Comparison of ENCODE assay signal across 1 cellular context in the genomic region with DNA sequence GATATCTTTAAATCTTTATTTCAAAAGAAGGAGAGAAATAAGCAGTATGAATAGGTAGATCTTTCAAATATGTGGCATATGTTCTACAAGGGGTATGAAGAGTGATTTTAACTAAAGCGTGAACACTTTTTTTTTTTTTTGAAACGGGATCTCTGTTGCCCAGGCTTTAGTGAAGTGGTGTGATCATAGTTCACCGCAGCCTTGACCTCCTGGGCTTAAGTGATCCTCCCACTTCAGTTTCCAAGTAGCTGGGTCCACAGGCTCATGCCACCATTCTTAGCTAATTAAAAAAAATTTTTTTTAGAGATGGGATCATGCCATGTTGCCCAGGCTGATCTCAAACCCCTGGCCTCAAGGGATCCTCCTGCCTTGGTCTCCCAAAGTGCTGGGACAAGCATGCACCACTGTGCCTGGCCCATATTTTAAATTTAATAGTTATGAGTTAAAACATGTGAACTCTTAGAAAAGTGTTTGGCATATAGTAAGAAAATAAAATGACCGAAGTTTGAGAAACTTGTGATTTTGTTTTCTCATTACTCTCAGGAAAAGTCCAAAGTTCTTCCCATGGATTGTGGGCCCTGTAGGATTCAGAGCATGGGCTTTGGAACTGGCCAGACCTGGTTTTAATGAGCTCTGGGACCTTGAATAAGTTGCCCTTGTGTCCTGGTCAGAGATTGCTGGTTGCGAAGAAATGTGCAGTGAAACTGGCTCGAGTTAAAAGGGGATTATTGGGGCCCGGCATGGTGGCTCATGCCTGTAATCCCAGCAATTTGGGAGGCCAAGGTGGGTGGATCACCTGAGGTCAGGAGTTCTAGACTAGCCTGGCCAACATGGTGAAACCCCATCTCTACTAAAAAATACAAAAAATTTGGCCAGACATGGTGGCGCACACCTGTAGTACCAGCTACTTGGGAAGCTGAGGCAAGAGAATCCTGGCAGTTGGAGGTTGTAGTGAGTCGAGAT.
TF ChIP-seq lines count a peak whose summit lies in the region.

No MANE protein-coding gene starts in this region.

TF ChIP-seq in GM23338, 12 proteins besides CTCF, POLR2A, EP300 and RAD21 (continued from another document):
- TF ChIP-seq, protein P1, sequence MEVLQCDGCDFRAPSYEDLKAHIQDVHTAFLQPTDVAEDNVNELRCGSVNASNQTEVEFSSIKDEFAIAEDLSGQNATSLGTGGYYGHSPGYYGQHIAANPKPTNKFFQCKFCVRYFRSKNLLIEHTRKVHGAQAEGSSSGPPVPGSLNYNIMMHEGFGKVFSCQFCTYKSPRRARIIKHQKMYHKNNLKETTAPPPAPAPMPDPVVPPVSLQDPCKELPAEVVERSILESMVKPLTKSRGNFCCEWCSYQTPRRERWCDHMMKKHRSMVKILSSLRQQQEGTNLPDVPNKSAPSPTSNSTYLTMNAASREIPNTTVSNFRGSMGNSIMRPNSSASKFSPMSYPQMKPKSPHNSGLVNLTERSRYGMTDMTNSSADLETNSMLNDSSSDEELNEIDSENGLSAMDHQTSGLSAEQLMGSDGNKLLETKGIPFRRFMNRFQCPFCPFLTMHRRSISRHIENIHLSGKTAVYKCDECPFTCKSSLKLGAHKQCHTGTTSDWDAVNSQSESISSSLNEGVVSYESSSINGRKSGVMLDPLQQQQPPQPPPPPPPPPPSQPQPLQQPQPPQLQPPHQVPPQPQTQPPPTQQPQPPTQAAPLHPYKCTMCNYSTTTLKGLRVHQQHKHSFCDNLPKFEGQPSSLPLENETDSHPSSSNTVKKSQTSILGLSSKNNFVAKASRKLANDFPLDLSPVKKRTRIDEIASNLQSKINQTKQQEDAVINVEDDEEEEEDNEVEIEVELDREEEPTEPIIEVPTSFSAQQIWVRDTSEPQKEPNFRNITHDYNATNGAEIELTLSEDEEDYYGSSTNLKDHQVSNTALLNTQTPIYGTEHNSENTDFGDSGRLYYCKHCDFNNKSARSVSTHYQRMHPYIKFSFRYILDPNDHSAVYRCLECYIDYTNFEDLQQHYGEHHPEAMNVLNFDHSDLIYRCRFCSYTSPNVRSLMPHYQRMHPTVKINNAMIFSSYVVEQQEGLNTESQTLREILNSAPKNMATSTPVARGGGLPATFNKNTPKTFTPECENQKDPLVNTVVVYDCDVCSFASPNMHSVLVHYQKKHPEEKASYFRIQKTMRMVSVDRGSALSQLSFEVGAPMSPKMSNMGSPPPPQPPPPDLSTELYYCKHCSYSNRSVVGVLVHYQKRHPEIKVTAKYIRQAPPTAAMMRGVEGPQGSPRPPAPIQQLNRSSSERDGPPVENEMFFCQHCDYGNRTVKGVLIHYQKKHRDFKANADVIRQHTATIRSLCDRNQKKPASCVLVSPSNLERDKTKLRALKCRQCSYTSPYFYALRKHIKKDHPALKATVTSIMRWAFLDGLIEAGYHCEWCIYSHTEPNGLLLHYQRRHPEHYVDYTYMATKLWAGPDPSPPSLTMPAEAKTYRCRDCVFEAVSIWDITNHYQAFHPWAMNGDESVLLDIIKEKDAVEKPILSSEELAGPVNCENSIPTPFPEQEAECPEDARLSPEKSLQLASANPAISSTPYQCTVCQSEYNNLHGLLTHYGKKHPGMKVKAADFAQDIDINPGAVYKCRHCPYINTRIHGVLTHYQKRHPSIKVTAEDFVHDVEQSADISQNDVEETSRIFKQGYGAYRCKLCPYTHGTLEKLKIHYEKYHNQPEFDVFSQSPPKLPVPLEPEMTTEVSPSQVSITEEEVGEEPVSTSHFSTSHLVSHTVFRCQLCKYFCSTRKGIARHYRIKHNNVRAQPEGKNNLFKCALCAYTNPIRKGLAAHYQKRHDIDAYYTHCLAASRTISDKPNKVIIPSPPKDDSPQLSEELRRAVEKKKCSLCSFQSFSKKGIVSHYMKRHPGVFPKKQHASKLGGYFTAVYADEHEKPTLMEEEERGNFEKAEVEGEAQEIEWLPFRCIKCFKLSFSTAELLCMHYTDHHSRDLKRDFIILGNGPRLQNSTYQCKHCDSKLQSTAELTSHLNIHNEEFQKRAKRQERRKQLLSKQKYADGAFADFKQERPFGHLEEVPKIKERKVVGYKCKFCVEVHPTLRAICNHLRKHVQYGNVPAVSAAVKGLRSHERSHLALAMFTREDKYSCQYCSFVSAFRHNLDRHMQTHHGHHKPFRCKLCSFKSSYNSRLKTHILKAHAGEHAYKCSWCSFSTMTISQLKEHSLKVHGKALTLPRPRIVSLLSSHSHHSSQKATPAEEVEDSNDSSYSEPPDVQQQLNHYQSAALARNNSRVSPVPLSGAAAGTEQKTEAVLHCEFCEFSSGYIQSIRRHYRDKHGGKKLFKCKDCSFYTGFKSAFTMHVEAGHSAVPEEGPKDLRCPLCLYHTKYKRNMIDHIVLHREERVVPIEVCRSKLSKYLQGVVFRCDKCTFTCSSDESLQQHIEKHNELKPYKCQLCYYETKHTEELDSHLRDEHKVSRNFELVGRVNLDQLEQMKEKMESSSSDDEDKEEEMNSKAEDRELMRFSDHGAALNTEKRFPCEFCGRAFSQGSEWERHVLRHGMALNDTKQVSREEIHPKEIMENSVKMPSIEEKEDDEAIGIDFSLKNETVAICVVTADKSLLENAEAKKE (CRISPR knock-in tag; IDR thresholded peaks at IDR 0.05), result no peak
- TF ChIP-seq ZNF331 (CRISPR knock-in tag; IDR thresholded peaks at IDR 0.05; ENCODE audit: low read depth) (no peak), ZNF114 (CRISPR knock-in tag; IDR thresholded peaks at IDR 0.05) (no peak), POLR2AphosphoS5 (IDR thresholded peaks at IDR 0.05; ENCODE audit: low read depth) (no peak), NANOG (IDR thresholded peaks at IDR 0.05; ENCODE audit: borderline replicate concordance) (no peak)
- TF ChIP-seq, protein P2, sequence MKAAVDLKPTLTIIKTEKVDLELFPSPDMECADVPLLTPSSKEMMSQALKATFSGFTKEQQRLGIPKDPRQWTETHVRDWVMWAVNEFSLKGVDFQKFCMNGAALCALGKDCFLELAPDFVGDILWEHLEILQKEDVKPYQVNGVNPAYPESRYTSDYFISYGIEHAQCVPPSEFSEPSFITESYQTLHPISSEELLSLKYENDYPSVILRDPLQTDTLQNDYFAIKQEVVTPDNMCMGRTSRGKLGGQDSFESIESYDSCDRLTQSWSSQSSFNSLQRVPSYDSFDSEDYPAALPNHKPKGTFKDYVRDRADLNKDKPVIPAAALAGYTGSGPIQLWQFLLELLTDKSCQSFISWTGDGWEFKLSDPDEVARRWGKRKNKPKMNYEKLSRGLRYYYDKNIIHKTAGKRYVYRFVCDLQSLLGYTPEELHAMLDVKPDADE (IDR thresholded peaks at IDR 0.05), result no peak
TF ChIP-seq in GM23338: peak in this region for 0.
